Comparison of ENCODE assay signal across 1 cellular context in the genomic region with DNA sequence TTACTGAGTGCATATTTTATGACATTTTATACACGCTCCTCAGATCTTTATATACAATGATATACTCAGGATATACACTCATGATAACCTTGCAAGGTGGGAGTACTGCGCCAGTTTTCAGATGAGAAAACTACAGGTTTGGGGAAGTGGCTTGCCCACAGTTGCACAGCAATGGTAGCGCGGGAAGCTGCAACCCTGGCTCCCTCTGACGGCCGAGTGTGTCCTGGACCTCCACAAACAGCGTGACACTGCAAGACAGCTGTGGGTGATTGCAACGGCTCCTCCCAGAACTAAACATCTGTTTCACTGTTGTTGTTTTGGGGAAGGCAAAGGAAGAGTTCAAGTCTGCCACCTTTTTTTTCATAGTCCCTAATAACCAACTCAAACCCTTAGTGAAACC.
A peak's percentile ranks its signal among the peaks of the same experiment; 100 is the strongest.
TF ChIP-seq lines count a peak whose summit lies in the region.

No MANE protein-coding gene starts in this region.

TF ChIP-seq in K562, 482 proteins besides CTCF, POLR2A, EP300 and RAD21 (continued from another document):
- TF ChIP-seq ZBTB40 (IDR thresholded peaks at IDR 0.05) (no peak), ZBTB40 (CRISPR knock-in tag; IDR thresholded peaks at IDR 0.05) (no peak), PHF21A (IDR thresholded peaks at IDR 0.05; ENCODE audit: borderline replicate concordance, low read depth) (no peak), RBM15 (IDR thresholded peaks at IDR 0.05; ENCODE audit: insufficient read depth, low read length) (no peak), TCF3 (CRISPR knock-in tag; IDR thresholded peaks at IDR 0.05) (peak; percentile 23; the same call in 1 of the 2 replicates), ZNF41 (CRISPR knock-in tag; conservative IDR thresholded peaks at IDR 0.05) (no peak), HINFP (tag; conservative IDR thresholded peaks at IDR 0.05; ENCODE audit: low read depth) (no peak)
- TF ChIP-seq, protein P1, sequence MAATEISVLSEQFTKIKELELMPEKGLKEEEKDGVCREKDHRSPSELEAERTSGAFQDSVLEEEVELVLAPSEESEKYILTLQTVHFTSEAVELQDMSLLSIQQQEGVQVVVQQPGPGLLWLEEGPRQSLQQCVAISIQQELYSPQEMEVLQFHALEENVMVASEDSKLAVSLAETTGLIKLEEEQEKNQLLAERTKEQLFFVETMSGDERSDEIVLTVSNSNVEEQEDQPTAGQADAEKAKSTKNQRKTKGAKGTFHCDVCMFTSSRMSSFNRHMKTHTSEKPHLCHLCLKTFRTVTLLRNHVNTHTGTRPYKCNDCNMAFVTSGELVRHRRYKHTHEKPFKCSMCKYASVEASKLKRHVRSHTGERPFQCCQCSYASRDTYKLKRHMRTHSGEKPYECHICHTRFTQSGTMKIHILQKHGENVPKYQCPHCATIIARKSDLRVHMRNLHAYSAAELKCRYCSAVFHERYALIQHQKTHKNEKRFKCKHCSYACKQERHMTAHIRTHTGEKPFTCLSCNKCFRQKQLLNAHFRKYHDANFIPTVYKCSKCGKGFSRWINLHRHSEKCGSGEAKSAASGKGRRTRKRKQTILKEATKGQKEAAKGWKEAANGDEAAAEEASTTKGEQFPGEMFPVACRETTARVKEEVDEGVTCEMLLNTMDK (IDR thresholded peaks at IDR 0.05; ENCODE audit: borderline replicate concordance, insufficient read depth, low read depth, low read length, poor library complexity, severe bottlenecking), result peak; percentile 75
- TF ChIP-seq, protein P2, sequence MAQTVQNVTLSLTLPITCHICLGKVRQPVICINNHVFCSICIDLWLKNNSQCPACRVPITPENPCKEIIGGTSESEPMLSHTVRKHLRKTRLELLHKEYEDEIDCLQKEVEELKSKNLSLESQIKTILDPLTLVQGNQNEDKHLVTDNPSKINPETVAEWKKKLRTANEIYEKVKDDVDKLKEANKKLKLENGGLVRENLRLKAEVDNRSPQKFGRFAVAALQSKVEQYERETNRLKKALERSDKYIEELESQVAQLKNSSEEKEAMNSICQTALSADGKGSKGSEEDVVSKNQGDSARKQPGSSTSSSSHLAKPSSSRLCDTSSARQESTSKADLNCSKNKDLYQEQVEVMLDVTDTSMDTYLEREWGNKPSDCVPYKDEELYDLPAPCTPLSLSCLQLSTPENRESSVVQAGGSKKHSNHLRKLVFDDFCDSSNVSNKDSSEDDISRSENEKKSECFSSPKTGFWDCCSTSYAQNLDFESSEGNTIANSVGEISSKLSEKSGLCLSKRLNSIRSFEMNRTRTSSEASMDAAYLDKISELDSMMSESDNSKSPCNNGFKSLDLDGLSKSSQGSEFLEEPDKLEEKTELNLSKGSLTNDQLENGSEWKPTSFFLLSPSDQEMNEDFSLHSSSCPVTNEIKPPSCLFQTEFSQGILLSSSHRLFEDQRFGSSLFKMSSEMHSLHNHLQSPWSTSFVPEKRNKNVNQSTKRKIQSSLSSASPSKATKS (CRISPR knock-in tag; IDR thresholded peaks at IDR 0.05), result no peak
- TF ChIP-seq, protein P3, sequence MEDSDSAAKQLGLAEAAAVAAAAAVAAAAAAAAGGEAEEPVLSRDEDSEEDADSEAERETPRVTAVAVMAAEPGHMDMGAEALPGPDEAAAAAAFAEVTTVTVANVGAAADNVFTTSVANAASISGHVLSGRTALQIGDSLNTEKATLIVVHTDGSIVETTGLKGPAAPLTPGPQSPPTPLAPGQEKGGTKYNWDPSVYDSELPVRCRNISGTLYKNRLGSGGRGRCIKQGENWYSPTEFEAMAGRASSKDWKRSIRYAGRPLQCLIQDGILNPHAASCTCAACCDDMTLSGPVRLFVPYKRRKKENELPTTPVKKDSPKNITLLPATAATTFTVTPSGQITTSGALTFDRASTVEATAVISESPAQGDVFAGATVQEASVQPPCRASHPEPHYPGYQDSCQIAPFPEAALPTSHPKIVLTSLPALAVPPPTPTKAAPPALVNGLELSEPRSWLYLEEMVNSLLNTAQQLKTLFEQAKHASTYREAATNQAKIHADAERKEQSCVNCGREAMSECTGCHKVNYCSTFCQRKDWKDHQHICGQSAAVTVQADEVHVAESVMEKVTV (CRISPR knock-in tag; IDR thresholded peaks at IDR 0.05), result no peak
